ENCODE assay signal across 8 cellular contexts in genomic region chr14:52553002-52553670, GRCh38. TPM values are rescaled to one million over a fixed set of nuclear protein-coding genes. Genes with fewer than 3 reads are reported as not detected.
DNase-seq lines count a peak whose midpoint lies in the region; ATAC-seq and TF ChIP-seq lines count a peak whose summit lies in the region.

No MANE protein-coding gene starts in this region.

- no peaks in the 10 kb centered on the region for H3K9me3 Mint-ChIP-seq in stimulated activated effector memory CD8-positive, alpha-beta T cell treated with anti-CD3 and anti-CD28 coated beads, Interleukin-12 subunit alpha, Interleukin-12 subunit beta, amount 100 ng/mL, for 72 hours

- H3K4me2 ChIP-seq in mesendoderm (ENCODE audit: low read length): peak overlapping the region; percentile 100

- peaks cover 2% of the 10 kb centered on the region for H3K79me1 ChIP-seq in mesendoderm (ENCODE audit: low read length)

- H3K27ac Mint-ChIP-seq in stimulated activated effector memory CD8-positive, alpha-beta T cell treated with anti-CD3 and anti-CD28 coated beads, Interleukin-12 subunit alpha, Interleukin-12 subunit beta, amount 100 ng/mL, for 72 hours: peak overlapping the region; percentile 63

- H3K23ac ChIP-seq in mesendoderm (ENCODE audit: low read length): peak overlapping the region; percentile 85

- no peak overlapping the region for H3K4ac ChIP-seq in mesendoderm (ENCODE audit: low read depth, low read length)

- H3K4me3 Mint-ChIP-seq in stimulated activated effector memory CD8-positive, alpha-beta T cell treated with anti-CD3 and anti-CD28 coated beads, Interleukin-12 subunit alpha, Interleukin-12 subunit beta, amount 100 ng/mL, for 72 hours: peak overlapping the region; percentile 91

- TF ChIP-seq CTCF in dorsolateral prefrontal cortex (IDR thresholded peaks at IDR 0.05 in 54 of 56, conservative IDR thresholded peaks at IDR 0.05 in 2 of 56; ENCODE audit: low read depth in 1 of 56, partially characterized antibody in 56 of 56): no peak

- no peak overlapping the region for H2BK120ac ChIP-seq in mesendoderm (ENCODE audit: low read depth, low read length)

- H3K36me3 Mint-ChIP-seq in stimulated activated effector memory CD8-positive, alpha-beta T cell treated with anti-CD3 and anti-CD28 coated beads, Interleukin-12 subunit alpha, Interleukin-12 subunit beta, amount 100 ng/mL, for 72 hours: peaks cover 13% of the 10 kb centered on the region

- H2BK5ac ChIP-seq in mesendoderm (ENCODE audit: low read length): no peak overlapping the region

- no peaks in the 10 kb centered on the region for H3K79me2 ChIP-seq in mesendoderm (ENCODE audit: control insufficient read depth, insufficient read depth, low read length)

- WGBS in mesendoderm (ENCODE audit: extremely low coverage, insufficient coverage, low lambda C conversion rate): no CpG with 5 or more reads among the region's 69 CpGs

- in situ Hi-C loops in G401 (cut with HindIII; ENCODE audit: low sequenced_read_pairs): loop anchor here (10.0 kb wide), 1 partner anchor 82 kb away; no protein-coding TSS in a partner anchor

- peaks cover 1% of the 10 kb centered on the region for H3K4me1 ChIP-seq in mesendoderm (ENCODE audit: control insufficient read depth, low read depth, low read length)

- peak overlapping the region; percentile 64 to 100 (median 95) for H3K4me3 ChIP-seq in dorsolateral prefrontal cortex
- peak overlapping the region; percentile 75 for H3K4me3 ChIP-seq in mesendoderm (ENCODE audit: low read length)

- H3K56ac ChIP-seq in mesendoderm (ENCODE audit: low read length): peak overlapping the region; percentile 90

- ATAC-seq in stimulated activated effector memory CD8-positive, alpha-beta T cell treated with anti-CD3 and anti-CD28 coated beads, Interleukin-12 subunit alpha, Interleukin-12 subunit beta, amount 100 ng/mL, for 72 hours: peak; percentile 58
- no peak for ATAC-seq in HG03469 (IDR thresholded peaks at IDR 0.05; ENCODE audit: unreplicated experiment)

- H4K8ac ChIP-seq in mesendoderm (ENCODE audit: low read depth, low read length): no peak overlapping the region

- H2BK15ac ChIP-seq in mesendoderm (replicated peaks; ENCODE audit: low read depth): no peak overlapping the region

- peak overlapping the region; percentile 7 for H3K18ac ChIP-seq in mesendoderm (ENCODE audit: low read length)

- intact Hi-C loops in dorsolateral prefrontal cortex (cut with DNase I): loop anchor here (5.0 to 10.0 kb wide), 4 partner anchors 182 to 752 kb away; partner anchors contain the start of genes DDHD1 (in 1 of the 2), FERMT2 (in 1 of the 2) and STYX (in 1 of the 2)

- DNase-seq in G401 (ENCODE audit: low spot score): peak; percentile 35
- DNase-seq in HEK293T (ENCODE audit: extremely low spot score): peak; percentile 44
- DNase-seq in NAMALWA (ENCODE audit: low spot score): peak; percentile 43
- peak; percentile 13 for DNase-seq in activated CD4-positive, alpha-beta T cell treated with anti-CD3 and anti-CD28 coated beads for 1 hour
- DNase-seq in dorsolateral prefrontal cortex: peak in 6 of 10 donors; percentile 21 to 63 (median 31)
- DNase-seq in mesendoderm: peak; percentile 58
- DNase-seq in stimulated activated effector memory CD8-positive, alpha-beta T cell treated with anti-CD3 and anti-CD28 coated beads, Interleukin-12 subunit alpha, Interleukin-12 subunit beta, amount 100 ng/mL, for 72 hours (ENCODE audit: low spot score in 2 of 2): no peak

- H3K9ac ChIP-seq in mesendoderm (ENCODE audit: low read length): peak overlapping the region; percentile 78

- no peak overlapping the region for H4K5ac ChIP-seq in mesendoderm (ENCODE audit: low read length)

- H2AK5ac ChIP-seq in mesendoderm (ENCODE audit: low read length): no peak overlapping the region

- H3K4me1 Mint-ChIP-seq in stimulated activated effector memory CD8-positive, alpha-beta T cell treated with anti-CD3 and anti-CD28 coated beads, Interleukin-12 subunit alpha, Interleukin-12 subunit beta, amount 100 ng/mL, for 72 hours: peaks cover 28% of the 10 kb centered on the region

- no peaks in the 10 kb centered on the region for H3K27me3 ChIP-seq in dorsolateral prefrontal cortex
- peaks cover 2% of the 10 kb centered on the region for H3K27me3 ChIP-seq in mesendoderm (ENCODE audit: insufficient read depth, low read length, poor library complexity)

- H3K27ac ChIP-seq in dorsolateral prefrontal cortex: peak overlapping the region in 58 of 59 donors; percentile 13 to 94 (median 86)
- peak overlapping the region; percentile 78 for H3K27ac ChIP-seq in mesendoderm (ENCODE audit: low read depth, low read length)

- POLR2A ChIA-PET in HEK293T (lab: Yijun Ruan, JAX): interaction anchor here (0.6 to 2.9 kb wide), 12 partner anchors 9 to 802 kb away, joined by 3 to 18 read pairs (median 4); partner anchors contain the start of genes GNPNAT1 and PSMC6

- CTCF ChIA-PET in HEK293T (lab: Yijun Ruan, JAX): interaction anchor here (0.7 kb wide), 1 partner anchor 89 kb away, joined by 3 read pairs; no protein-coding TSS in a partner anchor

- no peaks in the 10 kb centered on the region for H3K36me3 ChIP-seq in mesendoderm (ENCODE audit: control insufficient read depth, insufficient read depth, low read length)

TF ChIP-seq in HEK293T, 16 proteins besides CTCF, POLR2A, EP300 and RAD21:
- TF ChIP-seq PKNOX1 (IDR thresholded peaks at IDR 0.05) (no peak), HDGF (IDR thresholded peaks at IDR 0.05; ENCODE audit: borderline replicate concordance) (no peak), SP1 (IDR thresholded peaks at IDR 0.05) (no peak), ELF4 (IDR thresholded peaks at IDR 0.05) (no peak), NFRKB (IDR thresholded peaks at IDR 0.05) (no peak), L3MBTL2 (conservative IDR thresholded peaks at IDR 0.05) (peak; percentile 60), FOXA1 (IDR thresholded peaks at IDR 0.05) (no peak)

RNA-seq across cellular contexts. Expression of gene GPR137C, which starts 0.5 kb away (rescaled TPM):
- 2.5 and 7.8 TPM in 2 replicates for total RNA-seq in G401 (2014; rRNA removed; shearing (Covaris generic))
- 10 to 100 TPM in 119 of 120 experiments, 1 to 10 TPM in 1; 9.7 to 41.2 (median 21.6) TPM for total RNA-seq in dorsolateral prefrontal cortex
- polyA plus RNA-seq in mesendoderm (2013, experiment 1 of 2): 0.83 TPM
- 0.85 TPM for polyA plus RNA-seq in mesendoderm (2013, experiment 2 of 2)

RNA-seq across cellular contexts. Expression of gene TXNDC16, which starts 0.8 kb away (rescaled TPM):
- total RNA-seq in G401 (2014; rRNA removed; shearing (Covaris generic)): 10.8 and 17.1 TPM in 2 replicates
- total RNA-seq in dorsolateral prefrontal cortex: 10 to 100 TPM; 16.1 to 34.2 (median 24.0) TPM
- polyA plus RNA-seq in mesendoderm (2013, experiment 1 of 2): 5.3 TPM
- polyA plus RNA-seq in mesendoderm (2013, experiment 2 of 2): 5.2 TPM

Comparison
In these comparisons a context has a peak if more than half of its experiments do, and no peak if none do; other contexts are left out.
1. DNase-seq: peak in G401 (single experiment), HEK293T (single experiment), NAMALWA (single experiment), activated CD4-positive, alpha-beta T cell treated with anti-CD3 and anti-CD28 coated beads for 1 hour (single experiment), dorsolateral prefrontal cortex (6 of 10) and mesendoderm (single experiment); none in stimulated activated effector memory CD8-positive, alpha-beta T cell treated with anti-CD3 and anti-CD28 coated beads, Interleukin-12 subunit alpha, Interleukin-12 subunit beta, amount 100 ng/mL, for 72 hours (0 of 2).